In the genomic region with DNA sequence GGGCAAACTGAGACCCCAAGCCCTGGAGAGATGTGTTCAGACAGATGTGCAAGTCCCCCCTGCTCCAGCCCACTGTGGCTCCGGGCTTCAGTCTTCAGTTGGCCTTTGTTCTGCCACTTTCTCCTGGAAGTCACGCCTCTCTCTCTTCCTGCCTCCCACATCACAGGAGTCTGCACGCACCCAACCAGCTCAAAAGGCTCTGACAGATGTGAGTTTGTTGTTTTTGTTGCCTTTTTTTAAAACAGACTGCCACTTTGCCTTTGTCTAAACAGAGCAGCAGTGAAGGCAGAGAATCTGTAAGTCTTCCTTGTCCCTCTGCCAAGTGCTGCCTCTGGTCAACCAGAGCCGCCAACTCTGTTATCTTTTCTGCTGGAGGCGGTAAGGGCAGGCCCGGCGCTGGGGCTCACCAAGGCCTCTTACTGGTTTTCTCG, we compare ENCODE assay signal across 1 cellular context.
TF ChIP-seq lines count a peak whose summit lies in the region.

No MANE protein-coding gene starts in this region.

TF ChIP-seq in SK-N-SH treated with all-trans-retinoic acid at 6 μM for 48 hours, 23 proteins besides CTCF, POLR2A, EP300 and RAD21 (continued from another document):
- TF ChIP-seq PATZ1 (CRISPR knock-in tag; IDR thresholded peaks at IDR 0.05; ENCODE audit: borderline replicate concordance): no peak
- no peak for TF ChIP-seq ZNF8 (CRISPR knock-in tag; IDR thresholded peaks at IDR 0.05)
- no peak for TF ChIP-seq BACH2 (CRISPR knock-in tag; IDR thresholded peaks at IDR 0.05; ENCODE audit: borderline replicate concordance)
- TF ChIP-seq ZFP3 (CRISPR knock-in tag; IDR thresholded peaks at IDR 0.05): no peak
- TF ChIP-seq TCF4 (CRISPR knock-in tag; IDR thresholded peaks at IDR 0.05; ENCODE audit: borderline replicate concordance): no peak
- no peak for TF ChIP-seq ISL1 (CRISPR knock-in tag; IDR thresholded peaks at IDR 0.05)
- no peak for TF ChIP-seq GLIS3 (CRISPR knock-in tag; IDR thresholded peaks at IDR 0.05)
- TF ChIP-seq ARNTL (CRISPR knock-in tag; IDR thresholded peaks at IDR 0.05; ENCODE audit: borderline replicate concordance, low read depth): no peak
